In genomic region chr3:171491412-171491811, GRCh38 we compare ENCODE assay signal across 14 cellular contexts. TPM values are rescaled to one million over a fixed set of nuclear protein-coding genes. Genes with fewer than 3 reads are reported as not detected.
DNase-seq lines count a peak whose midpoint lies in the region; ATAC-seq and TF ChIP-seq lines count a peak whose summit lies in the region.
"Had no signal": no experiment of that assay in that cellular context is flagged by ENCODE, and none has a peak within 500 bp of the region (broad histone marks: within the 10 kb centered on the region; RNA-seq: fewer than 3 reads in every experiment).

No MANE protein-coding gene starts in this region.

- peak overlapping the region; percentile 62 for H3K27ac Mint-ChIP-seq in activated naive CD4-positive, alpha-beta T cell treated with anti-CD3 and anti-CD28 coated beads for 36 hours
- H3K27ac Mint-ChIP-seq in dendritic cell treated with granulocyte-macrophage colony-stimulating factor and Interleukin-4, amounts not matched to agents 40 ng/mL and 50 ng/mL, for 4 days = peak overlapping the region; percentile 48
- H3K27ac Mint-ChIP-seq in stimulated activated naive CD8-positive, alpha-beta T cell treated with anti-CD3 and anti-CD28 coated beads, Interleukin-15, amount 100 ng/mL, for 72 hours = peak overlapping the region; percentile 83 to 84
- H3K27ac Mint-ChIP-seq: H9; nephron; stimulated activated naive B cell treated with anti-CD40 and anti-IgM and Interleukin-4, amounts not matched to agents 10 μg/mL and 1 μg/mL and 100 μg/mL, for 72 hours had no signal

- H3K4me2 ChIP-seq in OCI-LY7 (ENCODE audit: low read length) = 0 out of 2 replicates have a peak overlapping the region, but pooled peaks have one; percentile 29

- H2AFZ ChIP-seq in OCI-LY7 (ENCODE audit: low read length) = peak overlapping the region; percentile 40; the same call in 1 of the 2 replicates

- H3K27me3 Mint-ChIP-seq in activated naive CD4-positive, alpha-beta T cell treated with anti-CD3 and anti-CD28 coated beads for 36 hours (ENCODE audit: low read depth) = no peaks in the 10 kb centered on the region
- H3K27me3 Mint-ChIP-seq in dendritic cell treated with granulocyte-macrophage colony-stimulating factor and Interleukin-4, amounts not matched to agents 40 ng/mL and 50 ng/mL, for 4 days = no peaks in the 10 kb centered on the region
- H3K27me3 Mint-ChIP-seq in stimulated activated naive CD8-positive, alpha-beta T cell treated with anti-CD3 and anti-CD28 coated beads, Interleukin-15, amount 100 ng/mL, for 72 hours = no peaks in the 10 kb centered on the region
- H3K27me3 Mint-ChIP-seq: stimulated activated naive B cell treated with anti-CD40 and anti-IgM and Interleukin-4, amounts not matched to agents 10 μg/mL and 1 μg/mL and 100 μg/mL, for 72 hours had no signal

- CTCF ChIA-PET in activated naive CD4-positive, alpha-beta T cell treated with anti-CD3 and anti-CD28 coated beads for 36 hours (lab: Charles Lee) = interaction anchor here (1.1 to 2.5 kb wide), 3 partner anchors 11 to 329 kb away, joined by 3 to 6 read pairs (median 3); no protein-coding TSS in a partner anchor
- CTCF ChIA-PET in OCI-LY7 (lab: Charles Lee; ENCODE audit: unreplicated experiment) = no interaction called here

- H3K27ac ChIP-seq in OCI-LY7 (ENCODE audit: low read depth, low read length, poor library complexity, severe bottlenecking) = no peak overlapping the region
- no peak overlapping the region for H3K27ac ChIP-seq in substantia nigra (ENCODE audit: low read depth, low read length, poor library complexity, severe bottlenecking)
- H3K27ac ChIP-seq: brain microvascular endothelial cell had no signal

- no peaks in the 10 kb centered on the region for H3K9me3 ChIP-seq in OCI-LY7 (ENCODE audit: low read length)

- peaks cover 34% of the 10 kb centered on the region for H3K4me1 Mint-ChIP-seq in activated naive CD4-positive, alpha-beta T cell treated with anti-CD3 and anti-CD28 coated beads for 36 hours (ENCODE audit: low read depth)
- H3K4me1 Mint-ChIP-seq in dendritic cell treated with granulocyte-macrophage colony-stimulating factor and Interleukin-4, amounts not matched to agents 40 ng/mL and 50 ng/mL, for 4 days (ENCODE audit: low read depth) = peaks cover 10% of the 10 kb centered on the region
- peaks cover 44% of the 10 kb centered on the region for H3K4me1 Mint-ChIP-seq in stimulated activated naive CD8-positive, alpha-beta T cell treated with anti-CD3 and anti-CD28 coated beads, Interleukin-15, amount 100 ng/mL, for 72 hours
- H3K4me1 Mint-ChIP-seq: H9; nephron; stimulated activated naive B cell treated with anti-CD40 and anti-IgM and Interleukin-4, amounts not matched to agents 10 μg/mL and 1 μg/mL and 100 μg/mL, for 72 hours had no signal

- no peaks in the 10 kb centered on the region for H3K9me3 Mint-ChIP-seq in activated naive CD4-positive, alpha-beta T cell treated with anti-CD3 and anti-CD28 coated beads for 36 hours
- no peaks in the 10 kb centered on the region for H3K9me3 Mint-ChIP-seq in dendritic cell treated with granulocyte-macrophage colony-stimulating factor and Interleukin-4, amounts not matched to agents 40 ng/mL and 50 ng/mL, for 4 days
- no peaks in the 10 kb centered on the region for H3K9me3 Mint-ChIP-seq in stimulated activated naive CD8-positive, alpha-beta T cell treated with anti-CD3 and anti-CD28 coated beads, Interleukin-15, amount 100 ng/mL, for 72 hours
- H3K9me3 Mint-ChIP-seq: H9; nephron; stimulated activated naive B cell treated with anti-CD40 and anti-IgM and Interleukin-4, amounts not matched to agents 10 μg/mL and 1 μg/mL and 100 μg/mL, for 72 hours had no signal

- intact Hi-C loops in activated naive CD4-positive, alpha-beta T cell treated with anti-CD3 and anti-CD28 coated beads for 36 hours (cut with micrococcal nuclease) = loop anchor here (1.0 to 5.0 kb wide), 2 partner anchors 11 to 1269 kb away; partner anchors contain the start of gene PRKCI
- intact Hi-C loops in OCI-LY7 (cut with micrococcal nuclease; ENCODE audit: unreplicated experiment) = no loop called here
- intact Hi-C loops in dendritic cell treated with granulocyte-macrophage colony-stimulating factor and Interleukin-4, amounts not matched to agents 40 ng/mL and 50 ng/mL, for 4 days (cut with micrococcal nuclease) = no loop called here

- peak overlapping the region; percentile 51 for H3K4me3 Mint-ChIP-seq in activated naive CD4-positive, alpha-beta T cell treated with anti-CD3 and anti-CD28 coated beads for 36 hours
- H3K4me3 Mint-ChIP-seq in dendritic cell treated with granulocyte-macrophage colony-stimulating factor and Interleukin-4, amounts not matched to agents 40 ng/mL and 50 ng/mL, for 4 days = peak overlapping the region; percentile 45
- peak overlapping the region; percentile 71 to 77 for H3K4me3 Mint-ChIP-seq in stimulated activated naive CD8-positive, alpha-beta T cell treated with anti-CD3 and anti-CD28 coated beads, Interleukin-15, amount 100 ng/mL, for 72 hours
- H3K4me3 Mint-ChIP-seq: H9; nephron; stimulated activated naive B cell treated with anti-CD40 and anti-IgM and Interleukin-4, amounts not matched to agents 10 μg/mL and 1 μg/mL and 100 μg/mL, for 72 hours had no signal

- ATAC-seq in stimulated activated naive CD8-positive, alpha-beta T cell treated with anti-CD3 and anti-CD28 coated beads, Interleukin-15, amount 100 ng/mL, for 72 hours = no peak

- no peak for DNase-seq in activated naive CD4-positive, alpha-beta T cell treated with anti-CD3 and anti-CD28 coated beads for 36 hours
- DNase-seq in activated naive CD4-positive, alpha-beta T cell (lab: John Stamatoyannopoulos, UW) = no peak
- DNase-seq in OCI-LY7 (ENCODE audit: low spot score) (no peak), NCI-H1105 (lab: John Stamatoyannopoulos, UW) (no peak), DMS114 treated with DMSO at 0.1 percent for 48 hours (lab: John Stamatoyannopoulos, UW; ENCODE audit: unreplicated experiment) (no peak), substantia nigra (lab: John Stamatoyannopoulos, UW) (no peak)
- DNase-seq in stimulated activated naive CD8-positive, alpha-beta T cell treated with anti-CD3 and anti-CD28 coated beads, Interleukin-15, amount 100 ng/mL, for 72 hours = no peak
- DNase-seq: brain microvascular endothelial cell; glutamatergic neuron; H9; NCI-H526; stimulated activated naive B cell treated with anti-CD40 and anti-IgM and Interleukin-4, amounts not matched to agents 10 μg/mL and 1 μg/mL and 100 μg/mL, for 72 hours had no signal

- BruUV-seq in OCI-LY7 (replicated peaks; lab: Mats Ljungman, UMichigan) = no TSS peak

- H3K4me3 ChIP-seq in OCI-LY7 (ENCODE audit: low read depth, low read length, poor library complexity, severe bottlenecking) = no peak overlapping the region

- no peak for TF ChIP-seq CTCF in OCI-LY7 (conservative IDR thresholded peaks at IDR 0.05; ENCODE audit: low read length)

- POLR2A ChIA-PET in OCI-LY7 (lab: Charles Lee) = interaction anchor here (0.6 to 0.7 kb wide), 2 partner anchors 117 to 235 kb away, joined by 5 to 7 read pairs; no protein-coding TSS in a partner anchor

- no peaks in the 10 kb centered on the region for H4K20me1 ChIP-seq in OCI-LY7 (ENCODE audit: insufficient read depth, low read length)

- no peaks in the 10 kb centered on the region for H3K9me2 ChIP-seq in OCI-LY7 (ENCODE audit: insufficient read depth, low read length)

- no peaks in the 10 kb centered on the region for H3K36me3 ChIP-seq in OCI-LY7 (ENCODE audit: insufficient read depth, low read length)
- H3K36me3 ChIP-seq: brain microvascular endothelial cell had no signal

- H3K4me1 ChIP-seq in OCI-LY7 (ENCODE audit: insufficient read depth, low read length, poor library complexity, severe bottlenecking) = no peaks in the 10 kb centered on the region

- H3K36me3 Mint-ChIP-seq in activated naive CD4-positive, alpha-beta T cell treated with anti-CD3 and anti-CD28 coated beads for 36 hours (ENCODE audit: low read depth) = no peaks in the 10 kb centered on the region
- H3K36me3 Mint-ChIP-seq in dendritic cell treated with granulocyte-macrophage colony-stimulating factor and Interleukin-4, amounts not matched to agents 40 ng/mL and 50 ng/mL, for 4 days (ENCODE audit: low read depth) = no peaks in the 10 kb centered on the region

- no peaks in the 10 kb centered on the region for H3K79me2 ChIP-seq in OCI-LY7 (ENCODE audit: insufficient read depth, low read depth, low read length)

RNA-seq across cellular contexts. Expression of gene TNIK, which starts 31.2 kb away (rescaled TPM):
- 10 to 100 TPM; 27.0 to 28.8 TPM for total RNA-seq in activated naive CD4-positive, alpha-beta T cell treated with anti-CD3 and anti-CD28 coated beads for 36 hours
- not detected in 2 replicates for total RNA-seq in OCI-LY7 (2014; rRNA removed; shearing (Covaris generic))
- not detected in 2 replicates for total RNA-seq in OCI-LY7 (2022)

Comparison
In these comparisons a context has a peak if more than half of its experiments do, and no peak if none do; other contexts are left out.
1. RNA of gene TNIK, which starts 31.2 kb away (total RNA-seq): 27.0 to 28.8 TPM in activated naive CD4-positive, alpha-beta T cell treated with anti-CD3 and anti-CD28 coated beads for 36 hours; not detected in OCI-LY7; every median in the first group is over 10 times any median in the second.
2. Peak in every context shown above with its lines, with median percentiles within 50 percentile points of each other: H3K27ac Mint-ChIP-seq and H3K4me3 Mint-ChIP-seq.